Comparison of ENCODE assay signal across 1 cellular context in genomic region chr1:115077286-115077983, GRCh38.
TF ChIP-seq lines count a peak whose summit lies in the region.

No MANE protein-coding gene starts in this region.

TF ChIP-seq in neural cell, 6 proteins besides CTCF, POLR2A, EP300 and RAD21 (continued from another document):
- TF ChIP-seq MXI1 (conservative IDR thresholded peaks at IDR 0.05; ENCODE audit: poor library complexity, severe bottlenecking) (no peak), TAF1 (IDR thresholded peaks at IDR 0.05; ENCODE audit: low read depth) (no peak)
